In the genomic region with DNA sequence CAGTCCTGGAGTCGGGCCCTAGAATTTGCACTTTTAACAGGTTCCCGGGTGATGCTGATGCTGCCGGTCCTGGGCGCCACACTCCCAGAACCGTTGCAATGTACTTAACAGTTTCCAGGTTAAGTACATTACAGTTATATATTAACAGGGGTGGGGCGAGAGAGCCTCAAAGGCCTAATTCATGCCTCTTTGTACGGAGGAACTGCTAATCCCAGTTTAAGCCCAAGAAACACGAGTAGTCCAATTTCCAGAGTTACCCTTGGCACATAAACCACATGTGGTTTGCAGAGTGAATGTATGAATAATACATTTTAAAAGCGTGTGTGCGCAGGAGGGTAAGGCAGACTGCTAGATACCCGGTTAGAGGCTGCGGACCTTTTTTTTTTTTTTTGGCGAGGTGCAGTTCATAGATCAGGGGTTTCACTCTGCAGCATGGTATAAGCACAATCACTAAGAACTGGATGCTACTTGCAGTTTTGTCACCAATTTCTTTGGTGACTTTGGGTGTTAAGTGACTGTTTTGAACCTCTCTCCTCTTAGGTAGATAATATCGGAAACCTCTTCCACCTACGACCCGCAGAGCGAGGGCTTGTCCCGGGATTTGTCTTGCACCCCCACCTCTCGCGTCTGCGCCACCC, we compare ENCODE assay signal across 8 cellular contexts. TPM values are rescaled to one million over a fixed set of nuclear protein-coding genes. Genes with fewer than 3 reads are reported as not detected.
DNase-seq lines count a peak whose midpoint lies in the region; ATAC-seq and TF ChIP-seq lines count a peak whose summit lies in the region.

No MANE protein-coding gene starts in this region.

- H3K27ac ChIP-seq in parathyroid adenoma, result peak overlapping the region; percentile 80

- TF ChIP-seq CTCF in fibroblast of the aortic adventitia (IDR thresholded peaks at IDR 0.05; ENCODE audit: insufficient read depth, low read length) (no peak), parathyroid adenoma (IDR thresholded peaks at IDR 0.05) (no peak)

- no peaks in the 10 kb centered on the region for H3K27me3 ChIP-seq in parathyroid adenoma (ENCODE audit: control insufficient read depth, insufficient read depth, low read length)

- peak overlapping the region; percentile 83 for H3K4me2 ChIP-seq in parathyroid adenoma (ENCODE audit: low read length)

- H3K4me3 ChIP-seq in fibroblast of the aortic adventitia (ENCODE audit: low read depth, low read length), result peak overlapping the region; percentile 94
- H3K4me3 ChIP-seq in parathyroid adenoma (ENCODE audit: low read depth, low read length), result peak overlapping the region; percentile 91

- H3K9me3 ChIP-seq in T-helper 17 cell (ENCODE audit: control insufficient read depth, low read length, poor library complexity, severe bottlenecking) (no peaks in the 10 kb centered on the region), parathyroid adenoma (ENCODE audit: control insufficient read depth, low read length) (no peaks in the 10 kb centered on the region)

- H3K36me3 Mint-ChIP-seq in T-helper 17 cell (ENCODE audit: low read depth), result no peaks in the 10 kb centered on the region

- peaks cover 8% of the 10 kb centered on the region for H3K79me2 ChIP-seq in parathyroid adenoma

- peaks cover 20% of the 10 kb centered on the region for H3K4me1 Mint-ChIP-seq in T-helper 17 cell

- peaks cover 19% of the 10 kb centered on the region for H3K4me1 ChIP-seq in parathyroid adenoma

- H3K9ac ChIP-seq in parathyroid adenoma, result no peak overlapping the region

- H3K27ac Mint-ChIP-seq in T-helper 17 cell, result no peak overlapping the region

- H2AFZ ChIP-seq in parathyroid adenoma, result peak overlapping the region; percentile 99

- peak; percentile 34 for DNase-seq in NCI-H1092 treated with DMSO at 0.1 percent for 48 hours (lab: John Stamatoyannopoulos, UW)
- no peak for DNase-seq in NCI-H1092 (lab: John Stamatoyannopoulos, UW)
- no peak for DNase-seq in T-helper 17 cell
- peak; percentile 25 for DNase-seq in fibroblast of the aortic adventitia (ENCODE audit: low read depth)
- DNase-seq in NCI-H187 treated with DMSO at 0.1 percent for 48 hours (lab: John Stamatoyannopoulos, UW), result no peak

- no peak overlapping the region for H3K4me3 Mint-ChIP-seq in T-helper 17 cell

- no peaks in the 10 kb centered on the region for H3K36me3 ChIP-seq in parathyroid adenoma (ENCODE audit: control insufficient read depth, insufficient read depth, low read length)

- H3K27me3 Mint-ChIP-seq in T-helper 17 cell, result no peaks in the 10 kb centered on the region

- ATAC-seq in GM21381 (IDR thresholded peaks at IDR 0.05; ENCODE audit: unreplicated experiment), result peak; percentile 18
- peak; percentile 12 for ATAC-seq in HG03565 (IDR thresholded peaks at IDR 0.05; ENCODE audit: unreplicated experiment)
- ATAC-seq in T-helper 17 cell, result peak; percentile 27

RNA-seq across cellular contexts. Expression of a gene that starts 0.7 kb away (rescaled TPM):
- total RNA-seq in T-helper 17 cell (10 to 100 TPM; 27.7 to 40.1 TPM), fibroblast of the aortic adventitia (ENCODE audit: low replicate concordance) (14.2 and 37.8 TPM in 2 replicates)

RNA-seq across cellular contexts. Expression of a gene that starts 0.8 kb away (rescaled TPM):
- total RNA-seq in T-helper 17 cell (1 to 10 TPM; 6.1 to 7.4 TPM), fibroblast of the aortic adventitia (ENCODE audit: low replicate concordance) (22.7 and 32.0 TPM in 2 replicates)

Comparison
In these comparisons a context has a peak if more than half of its experiments do, and no peak if none do; other contexts are left out.
1. DNase-seq: peak in NCI-H1092 treated with DMSO at 0.1 percent for 48 hours (single experiment) and fibroblast of the aortic adventitia (single experiment); none in NCI-H1092 (single experiment), T-helper 17 cell (0 of 3) and NCI-H187 treated with DMSO at 0.1 percent for 48 hours (single experiment).
2. Peak in every context shown above with its lines, with median percentiles within 50 percentile points of each other: ATAC-seq.